21 cellular contexts compared by ENCODE assay signal in the genomic region with DNA sequence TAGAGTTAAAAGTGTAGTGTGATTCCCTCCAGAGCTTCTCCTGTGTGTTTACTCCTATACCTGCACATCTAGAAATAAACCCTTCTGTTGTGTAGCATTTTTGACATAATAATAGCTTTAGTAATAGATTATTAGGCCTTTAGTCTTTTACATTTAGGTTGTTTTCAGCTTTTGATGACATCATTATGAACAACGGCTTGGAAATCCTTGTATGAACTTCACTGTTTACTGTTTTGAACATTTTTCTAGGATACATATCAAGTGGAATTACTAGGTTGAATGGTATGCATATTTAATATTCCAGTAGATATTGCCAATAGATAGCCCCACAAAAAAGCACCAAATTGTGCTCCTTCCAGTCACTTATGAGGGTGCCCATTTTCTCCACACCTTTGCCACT.
DNase-seq lines count a peak whose midpoint lies in the region; ATAC-seq, FAIRE-seq and TF ChIP-seq lines count a peak whose summit lies in the region.
"Had no signal": no experiment of that assay in that cellular context is flagged by ENCODE, and none has a peak within 500 bp of the region (broad histone marks: within the 10 kb centered on the region; RNA-seq: fewer than 3 reads in every experiment).

No MANE protein-coding gene starts in this region.

- TF ChIP-seq POLR2A in GM12878 (IDR thresholded peaks at IDR 0.05; ENCODE audit: low read depth, low read length), result no peak

- no peak overlapping the region for H2BK12ac ChIP-seq in neuronal stem cell (ENCODE audit: low read length)

- no peak overlapping the region for H3K23ac ChIP-seq in neuronal stem cell (ENCODE audit: low read depth, low read length, poor library complexity)

- H3K27ac Mint-ChIP-seq in CD8-positive, alpha-beta memory T cell, result peak overlapping the region in 1 of 8 donors; percentile 31
- H3K27ac Mint-ChIP-seq in T-cell, result no peak overlapping the region
- H3K27ac Mint-ChIP-seq: H9 had no signal

- no peaks in the 10 kb centered on the region for H4K20me1 ChIP-seq in GM12878 (ENCODE audit: control insufficient read depth, insufficient read depth)
- H4K20me1 ChIP-seq: BLaER1 had no signal

- peaks cover 60 to 71% (median 68%) of the 10 kb centered on the region in 3 donors for H3K4me1 Mint-ChIP-seq in CD8-positive, alpha-beta memory T cell
- H3K4me1 Mint-ChIP-seq in T-cell, result peaks cover 20 to 30% (median 21%) of the 10 kb centered on the region in 3 donors

- no peak for TF ChIP-seq RAD21 in GM12878 (IDR thresholded peaks at IDR 0.05; ENCODE audit: insufficient read depth, low read depth, low read length)

- no peak for TF ChIP-seq EP300 in GM12878 (IDR thresholded peaks at IDR 0.05; ENCODE audit: borderline replicate concordance in 1 of 2, control insufficient read depth in 1 of 2, low read depth in 2 of 2, low read length in 2 of 2)

- POLR2A ChIA-PET in GM12878 (lab: Charles Lee) (no interaction called here), T-cell (lab: Charles Lee) (no interaction called here)
- POLR2A ChIA-PET in CD8-positive, alpha-beta memory T cell (lab: Charles Lee), result no interaction called here

- SMC1A ChIA-PET in GM12878 (lab: Charles Lee; ENCODE audit: uncharacterized antibody, unreplicated experiment), result interaction anchor here (0.7 kb wide), 1 partner anchor 15 kb away, joined by 3 read pairs; no protein-coding TSS in a partner anchor

- no peak overlapping the region for H3K4me3 Mint-ChIP-seq in CD8-positive, alpha-beta memory T cell
- H3K4me3 Mint-ChIP-seq in T-cell, result no peak overlapping the region
- H3K4me3 Mint-ChIP-seq: CD4-positive, alpha-beta memory T cell; H9 had no signal

- no peak overlapping the region for H2AK5ac ChIP-seq in neuronal stem cell (ENCODE audit: low read depth, low read length)

- H3K36me3 ChIP-seq in ACC112 (ENCODE audit: insufficient read depth, low read length) (no peaks in the 10 kb centered on the region), GM12878 (ENCODE audit: control insufficient read depth in 2 of 2, insufficient read depth in 2 of 2, low read length in 1 of 2) (no peaks in the 10 kb centered on the region), neuronal stem cell (replicated peaks in 1 of 2; ENCODE audit: control insufficient read depth in 2 of 2, insufficient read depth in 2 of 2, low read length in 2 of 2) (no peaks in the 10 kb centered on the region)
- H3K36me3 ChIP-seq in CD8-positive, alpha-beta memory T cell (ENCODE audit: insufficient read depth, low read length), result no peaks in the 10 kb centered on the region

- no peak overlapping the region for H3K18ac ChIP-seq in neuronal stem cell (ENCODE audit: low read length)

- in situ Hi-C loops in GM12878 (cut with MboI), result no loop called here

- H2AFZ ChIP-seq in ACC112 (ENCODE audit: low read length, unreplicated experiment), result peak overlapping the region; percentile 35
- H2AFZ ChIP-seq in GM12878 (ENCODE audit: control insufficient read depth, low read depth, low read length), result no peak overlapping the region
- H2AFZ ChIP-seq in neuronal stem cell (ENCODE audit: low read length), result no peak overlapping the region

- H3K4me3 ChIP-seq in ACC112 (ENCODE audit: low read depth, low read length) (no peak overlapping the region), GM12878 (no peak overlapping the region), foreskin fibroblast (ENCODE audit: low read depth in 1 of 2, low read length in 2 of 2) (no peak overlapping the region), neuronal stem cell (ENCODE audit: low read length in 2 of 2) (no peak overlapping the region)
- H3K4me3 ChIP-seq in CD8-positive, alpha-beta memory T cell (ENCODE audit: low read length), result no peak overlapping the region
- H3K4me3 ChIP-seq: BLaER1 had no signal

- H3K79me1 ChIP-seq in neuronal stem cell (ENCODE audit: low read depth, low read length), result no peaks in the 10 kb centered on the region

- no peak overlapping the region for H3K27ac ChIP-seq in ACC112 (ENCODE audit: low read depth, low read length)
- no peak overlapping the region for H3K27ac ChIP-seq in GM12878 (ENCODE audit: control insufficient read depth, insufficient read depth)
- no peak overlapping the region for H3K27ac ChIP-seq in neuronal stem cell (replicated peaks; ENCODE audit: low read length)
- H3K27ac ChIP-seq in CD8-positive, alpha-beta memory T cell (ENCODE audit: low read depth, low read length), result no peak overlapping the region
- H3K27ac ChIP-seq: BLaER1 had no signal

- RAD21 ChIA-PET in GM12878 (lab: Charles Lee; ENCODE audit: unreplicated experiment), result no interaction called here

- ATAC-seq in GM12878, result no peak
- ATAC-seq in HG02798 (IDR thresholded peaks at IDR 0.05; ENCODE audit: poor library complexity, unreplicated experiment), result no peak
- ATAC-seq in T-cell (replicated peaks in 1 of 4), result no peak

- CTCF ChIA-PET in GM12878 (lab: Yijun Ruan, JAX), result interaction anchor here (0.9 to 1.1 kb wide), 3 partner anchors 15 to 33 kb away, joined by 3 to 5 read pairs (median 4); no protein-coding TSS in a partner anchor
- CTCF ChIA-PET in CD8-positive, alpha-beta memory T cell (lab: Charles Lee), result no interaction called here
- CTCF ChIA-PET in T-cell (lab: Charles Lee), result interaction anchor here in 1 of 2 donors (1.1 kb wide), 1 partner anchor 18 kb away, joined by 3 read pairs; no protein-coding TSS in a partner anchor

- no peak overlapping the region for H3K4ac ChIP-seq in neuronal stem cell (ENCODE audit: low read length)

- H3K36me3 Mint-ChIP-seq in CD8-positive, alpha-beta memory T cell, result peaks cover 8 to 19% (median 9%) of the 10 kb centered on the region in 3 donors
- H3K36me3 Mint-ChIP-seq in T-cell, result peaks cover 22% of the 10 kb centered on the region

- TF ChIP-seq CTCF in GM12878 (IDR thresholded peaks at IDR 0.05 in 2 of 3, conservative IDR thresholded peaks at IDR 0.05 in 1 of 3; ENCODE audit: control insufficient read depth in 2 of 3, extremely low read depth in 1 of 3, insufficient read depth in 1 of 3, low read depth in 3 of 3, low read length in 3 of 3), result no peak
- no peak for TF ChIP-seq CTCF in foreskin fibroblast (IDR thresholded peaks at IDR 0.05; ENCODE audit: low read depth, low read length)

- H3K79me2 ChIP-seq in ACC112 (ENCODE audit: control insufficient read depth, insufficient read depth, low read length, unreplicated experiment) (no peaks in the 10 kb centered on the region), GM12878 (ENCODE audit: control insufficient read depth, insufficient read depth, low read length) (no peaks in the 10 kb centered on the region)

- no peak overlapping the region for H3K14ac ChIP-seq in neuronal stem cell (ENCODE audit: low read length)

- WGBS in GM12878 (ENCODE audit: insufficient coverage, insufficient replicate concordance, low lambda C conversion rate, missing lambda C conversion rate), result 97% methylated on average over 1 of the region's 1 CpG
- no CpG with 5 or more reads among the region's 1 CpG for WGBS in neuronal stem cell (ENCODE audit: extremely low coverage in 2 of 2, insufficient read length in 2 of 2, insufficient replicate concordance in 1 of 2), 2 donors

- no peak overlapping the region for H4K91ac ChIP-seq in neuronal stem cell (ENCODE audit: low read depth, low read length, poor library complexity)

- BruUV-seq in GM12878 (replicated peaks; lab: Mats Ljungman, UMichigan), result no TSS peak

- no peaks in the 10 kb centered on the region for H3K9me3 Mint-ChIP-seq in CD8-positive, alpha-beta memory T cell
- H3K9me3 Mint-ChIP-seq in T-cell, result no peaks in the 10 kb centered on the region
- H3K9me3 Mint-ChIP-seq: H9 had no signal

- H4K8ac ChIP-seq in neuronal stem cell (ENCODE audit: low read depth, low read length), result no peak overlapping the region

- H3K9ac ChIP-seq in GM12878 (ENCODE audit: control insufficient read depth, insufficient read depth, low read length), result no peak overlapping the region
- no peak overlapping the region for H3K9ac ChIP-seq in neuronal stem cell (ENCODE audit: low read depth, low read length, poor library complexity)
- H3K9ac ChIP-seq: BLaER1 had no signal

- peaks cover 0 to 3% of the 10 kb centered on the region in 2 donors for H3K27me3 Mint-ChIP-seq in CD8-positive, alpha-beta memory T cell
- no peaks in the 10 kb centered on the region for H3K27me3 Mint-ChIP-seq in T-cell
- H3K27me3 Mint-ChIP-seq: CD4-positive, alpha-beta memory T cell had no signal

- no peak overlapping the region for H2BK120ac ChIP-seq in neuronal stem cell (ENCODE audit: low read depth, low read length)

- no peak overlapping the region for H2BK5ac ChIP-seq in neuronal stem cell (ENCODE audit: low read length)

- H2BK15ac ChIP-seq in neuronal stem cell (ENCODE audit: low read length), result no peak overlapping the region

- DNase-seq in HCEC 1CT (peak; percentile 75), GM12878 (ENCODE audit: low read depth, low spot score) (no peak), foreskin fibroblast (peak; percentile 13 to 28), neuronal stem cell (ENCODE audit: low spot score) (no peak), T-cell (no peak)
- no peak for DNase-seq in CD8-positive, alpha-beta memory T cell
- DNase-seq: Calu3, H9, KG1, MV-4-11, NCI-H187, NCI-H226, NCI-H524, NCI-H82, OCI-M1, RPMI8226, SIG-M5 had no signal

- no peaks in the 10 kb centered on the region for H3K27me3 ChIP-seq in ACC112 (ENCODE audit: insufficient read depth, low read length)
- no peaks in the 10 kb centered on the region for H3K27me3 ChIP-seq in GM12878 (replicated peaks in 1 of 2; ENCODE audit: control insufficient read depth in 2 of 2, insufficient read depth in 2 of 2, low read length in 1 of 2)
- no peaks in the 10 kb centered on the region for H3K27me3 ChIP-seq in neuronal stem cell (ENCODE audit: control insufficient read depth in 3 of 3, insufficient read depth in 3 of 3, low read depth in 1 of 3, low read length in 3 of 3)
- H3K27me3 ChIP-seq in CD8-positive, alpha-beta memory T cell (ENCODE audit: insufficient read depth, low read length, poor library complexity, severe bottlenecking), result no peaks in the 10 kb centered on the region
- H3K27me3 ChIP-seq: BLaER1 had no signal

- no peaks in the 10 kb centered on the region for H3K9me3 ChIP-seq in GM12878 (replicated peaks; ENCODE audit: control insufficient read depth, insufficient read depth, low read length)
- no peaks in the 10 kb centered on the region for H3K9me3 ChIP-seq in neuronal stem cell (replicated peaks in 1 of 2; ENCODE audit: control insufficient read depth in 2 of 2, insufficient read depth in 1 of 2, low read depth in 1 of 2, low read length in 2 of 2)
- no peaks in the 10 kb centered on the region for H3K9me3 ChIP-seq in CD8-positive, alpha-beta memory T cell (ENCODE audit: low read length)

- H3K4me1 ChIP-seq in ACC112 (ENCODE audit: control insufficient read depth, insufficient read depth, low read length, unreplicated experiment) (no peaks in the 10 kb centered on the region), GM12878 (ENCODE audit: control insufficient read depth, insufficient read depth, low read length) (no peaks in the 10 kb centered on the region), neuronal stem cell (ENCODE audit: control insufficient read depth in 2 of 2, insufficient read depth in 1 of 2, low read depth in 1 of 2, low read length in 2 of 2) (no peaks in the 10 kb centered on the region)
- H3K4me1 ChIP-seq in CD8-positive, alpha-beta memory T cell (ENCODE audit: insufficient read depth, low read length), result peaks cover 9% of the 10 kb centered on the region
- H3K4me1 ChIP-seq: BLaER1 had no signal

- no peak for FAIRE-seq in GM12878 (lab: Jason Lieb, UNC)

- H3K4me2 ChIP-seq in GM12878 (ENCODE audit: control insufficient read depth, insufficient read depth) (no peak overlapping the region), neuronal stem cell (ENCODE audit: insufficient read depth, low read length, poor library complexity, severe bottlenecking) (no peak overlapping the region)
- H3K4me2 ChIP-seq: BLaER1 had no signal

- intact Hi-C loops in GM12878 (cut with micrococcal nuclease; ENCODE audit: unreplicated experiment), result no loop called here

Comparison
In these comparisons a context has a peak if more than half of its experiments do, and no peak if none do; other contexts are left out.
1. DNase-seq: peak in HCEC 1CT (single experiment) and foreskin fibroblast (2 of 2); none in GM12878 (single experiment), neuronal stem cell (single experiment), CD8-positive, alpha-beta memory T cell (0 of 5) and T-cell (0 of 34).